In genomic region chr17:7574176-7574953, GRCh38 we compare ENCODE assay signal across 8 cellular contexts. TPM values are rescaled to one million over a fixed set of nuclear protein-coding genes. Genes with fewer than 3 reads are reported as not detected.
A peak's percentile ranks its signal among the peaks of the same experiment; 100 is the strongest.
DNase-seq lines count a peak whose midpoint lies in the region; ATAC-seq and TF ChIP-seq lines count a peak whose summit lies in the region.

No MANE protein-coding gene starts in this region.

- peak overlapping the region; percentile 92 for H3K27ac ChIP-seq in DOHH2 (ENCODE audit: low read depth, low read length)
- H3K27ac ChIP-seq in PC-3 (ENCODE audit: low read length), result peak overlapping the region; percentile 89
- H3K27ac ChIP-seq in osteoblast (ENCODE audit: low read depth, low read length), result peak overlapping the region; percentile 92

- TF ChIP-seq CTCF in DOHH2 (IDR thresholded peaks at IDR 0.05; ENCODE audit: low read depth, low read length, poor library complexity, severe bottlenecking) (no peak), PC-3 (conservative IDR thresholded peaks at IDR 0.05; ENCODE audit: low read depth, low read length) (no peak), endothelial cell (IDR thresholded peaks at IDR 0.05; ENCODE audit: unreplicated experiment) (no peak), osteoblast (IDR thresholded peaks at IDR 0.05; ENCODE audit: extremely low read depth, low read depth, low read length) (no peak)

- H2AFZ ChIP-seq in PC-3 (ENCODE audit: low read length), result no peak overlapping the region
- no peak overlapping the region for H2AFZ ChIP-seq in osteoblast (ENCODE audit: low read length)

- peak overlapping the region; percentile 100 for H3K9ac ChIP-seq in PC-3 (ENCODE audit: low read length)

- H3K27me3 Mint-ChIP-seq in endothelial cell (ENCODE audit: unreplicated experiment), result peaks cover 11% of the 10 kb centered on the region

- ATAC-seq in PC-3 (no peak), HG03108 (IDR thresholded peaks at IDR 0.05; ENCODE audit: unreplicated experiment) (no peak), GM18867 (IDR thresholded peaks at IDR 0.05; ENCODE audit: unreplicated experiment) (no peak)

- H3K4me3 ChIP-seq in DOHH2 (ENCODE audit: low read length), result peak overlapping the region; percentile 91
- H3K4me3 ChIP-seq in PC-3 (ENCODE audit: low read length), result peak overlapping the region; percentile 97
- peak overlapping the region; percentile 87 for H3K4me3 ChIP-seq in osteoblast (ENCODE audit: insufficient read depth, low read length)

- no peaks in the 10 kb centered on the region for H3K9me3 ChIP-seq in DOHH2 (ENCODE audit: control insufficient read depth, insufficient read depth, low read length)
- H3K9me3 ChIP-seq in PC-3 (ENCODE audit: low read length), result no peaks in the 10 kb centered on the region
- H3K9me3 ChIP-seq in osteoblast (ENCODE audit: low read depth, low read length), result no peaks in the 10 kb centered on the region

- no peaks in the 10 kb centered on the region for H3K27me3 ChIP-seq in DOHH2 (ENCODE audit: control insufficient read depth, low read length)
- no peaks in the 10 kb centered on the region for H3K27me3 ChIP-seq in PC-3 (ENCODE audit: low read length)
- no peaks in the 10 kb centered on the region for H3K27me3 ChIP-seq in osteoblast (ENCODE audit: insufficient read depth, low read length)

- H3K4me2 ChIP-seq in DOHH2 (ENCODE audit: low read length) (peak overlapping the region; percentile 98), PC-3 (ENCODE audit: low read length) (peak overlapping the region; percentile 92), osteoblast (ENCODE audit: insufficient read depth, low read length) (peak overlapping the region; percentile 88)

- CTCF ChIA-PET in PC-3 (lab: Charles Lee), result interaction anchor here (0.6 kb wide), 1 partner anchor 28 kb away, joined by 3 read pairs; no protein-coding TSS in a partner anchor

- DNase-seq in PC-3, result no peak
- no peak for DNase-seq in endothelial cell (ENCODE audit: low spot score)
- no peak for DNase-seq in osteoblast (ENCODE audit: insufficient read length, low spot score, missing footprints)
- DNase-seq in hippocampal formation (lab: John Stamatoyannopoulos, UW), result no peak
- DNase-seq in SW 1271 (lab: John Stamatoyannopoulos, UW), result no peak

- POLR2A ChIA-PET in PC-3 (lab: Charles Lee; ENCODE audit: unreplicated experiment), result interaction anchor here (0.6 kb wide), 2 partner anchors 13 to 139 kb away, joined by 4 read pairs; no protein-coding TSS in a partner anchor

- intact Hi-C loops in PC-3 (cut with micrococcal nuclease), result no loop called here

- H3K36me3 Mint-ChIP-seq in endothelial cell (ENCODE audit: low read depth, unreplicated experiment), result peaks cover 79% of the 10 kb centered on the region

- peak overlapping the region; percentile 98 for H3K4me3 Mint-ChIP-seq in endothelial cell (ENCODE audit: unreplicated experiment)

- H3K36me3 ChIP-seq in DOHH2 (ENCODE audit: control insufficient read depth, low read length) (peaks cover 92% of the 10 kb centered on the region), PC-3 (ENCODE audit: low read depth, low read length) (peaks cover 57% of the 10 kb centered on the region), osteoblast (ENCODE audit: insufficient read depth, low read length) (peaks cover 76% of the 10 kb centered on the region)

- H3K4me1 Mint-ChIP-seq in endothelial cell (ENCODE audit: unreplicated experiment), result peaks cover 62% of the 10 kb centered on the region

- H3K79me2 ChIP-seq in DOHH2 (ENCODE audit: control insufficient read depth, low read length), result peaks cover 51% of the 10 kb centered on the region
- peaks cover 47% of the 10 kb centered on the region for H3K79me2 ChIP-seq in PC-3 (ENCODE audit: low read length)
- peaks cover 76% of the 10 kb centered on the region for H3K79me2 ChIP-seq in osteoblast (ENCODE audit: insufficient read depth, low read length)

- H3K4me1 ChIP-seq in DOHH2 (ENCODE audit: control insufficient read depth, low read length) (peaks cover 73% of the 10 kb centered on the region), PC-3 (ENCODE audit: insufficient read depth, low read length) (peaks cover 46% of the 10 kb centered on the region), osteoblast (ENCODE audit: insufficient read depth, low read length) (peaks cover 43% of the 10 kb centered on the region)

- H4K20me1 ChIP-seq in DOHH2 (ENCODE audit: control insufficient read depth, insufficient read depth, low read depth, low read length) (peaks cover 31% of the 10 kb centered on the region), PC-3 (ENCODE audit: low read length) (peaks cover 51% of the 10 kb centered on the region), osteoblast (ENCODE audit: insufficient read depth, low read length) (peaks cover 57% of the 10 kb centered on the region)

- H3F3A ChIP-seq in DOHH2 (ENCODE audit: control insufficient read depth, insufficient read depth), result peaks cover 79% of the 10 kb centered on the region
- H3F3A ChIP-seq in PC-3 (ENCODE audit: low read length, unreplicated experiment), result peaks cover 37% of the 10 kb centered on the region

- H3K9me2 ChIP-seq in DOHH2 (replicated peaks; ENCODE audit: control insufficient read depth, low read length) (no peaks in the 10 kb centered on the region), PC-3 (replicated peaks; ENCODE audit: low read length) (no peaks in the 10 kb centered on the region)

- BruUV-seq in PC-3 (replicated peaks; lab: Mats Ljungman, UMichigan), result TSS peak; percentile 14

- H3K9me3 Mint-ChIP-seq in endothelial cell (ENCODE audit: unreplicated experiment), result no peaks in the 10 kb centered on the region

- H3K27ac Mint-ChIP-seq in endothelial cell (ENCODE audit: unreplicated experiment), result peak overlapping the region; percentile 78

RNA-seq across cellular contexts. Expression of gene CD68, which starts 5.1 kb away (rescaled TPM):
- 30.2 and 32.4 TPM in 2 replicates for total RNA-seq in PC-3 (2014; rRNA removed)
- total RNA-seq in endothelial cell (ENCODE audit: unreplicated experiment), result 1.6 TPM
- 31.8 and 55.7 TPM in 2 replicates for total RNA-seq in osteoblast

RNA-seq across cellular contexts. Expression of gene MPDU1, which starts 9.3 kb away (rescaled TPM):
- total RNA-seq in PC-3 (2014; rRNA removed) (71.0 and 94.1 TPM in 2 replicates), endothelial cell (ENCODE audit: unreplicated experiment) (51.8 TPM), osteoblast (60.1 and 64.1 TPM in 2 replicates)

RNA-seq across cellular contexts. Expression of gene SENP3, which starts 12.6 kb away (rescaled TPM):
- total RNA-seq in PC-3 (2014; rRNA removed) (82.8 and 88.7 TPM in 2 replicates), endothelial cell (ENCODE audit: unreplicated experiment) (57.8 TPM), osteoblast (54.2 and 68.0 TPM in 2 replicates)

RNA-seq across cellular contexts. Expression of gene SOX15, which starts 15.5 kb away (rescaled TPM):
- total RNA-seq in PC-3 (2014; rRNA removed), result 6.3 and 7.0 TPM in 2 replicates
- 1.3 TPM for total RNA-seq in endothelial cell (ENCODE audit: unreplicated experiment)
- 0.59 and 0.72 TPM in 2 replicates for total RNA-seq in osteoblast

RNA-seq across cellular contexts. Expression of gene TNFSF13, which starts 15.8 kb away (rescaled TPM):
- total RNA-seq in PC-3 (2014; rRNA removed) (3.6 and 5.2 TPM in 2 replicates), endothelial cell (ENCODE audit: unreplicated experiment) (5.6 TPM), osteoblast (0.59 and 1.1 TPM in 2 replicates)

Comparison
In these comparisons a context has a peak if more than half of its experiments do, and no peak if none do; other contexts are left out.
1. RNA of gene CD68, which starts 5.1 kb away (total RNA-seq): 31.8 to 55.7 TPM in osteoblast and 30.2 to 32.4 TPM in PC-3; 1.6 TPM in endothelial cell (single experiment); every median in the first group is over 10 times any median in the second.
2. Peak in every context shown above with its lines, with median percentiles within 50 percentile points of each other: H3K27ac ChIP-seq, H3K4me2 ChIP-seq and H3K4me3 ChIP-seq.